25 cellular contexts compared by ENCODE assay signal in the genomic region with DNA sequence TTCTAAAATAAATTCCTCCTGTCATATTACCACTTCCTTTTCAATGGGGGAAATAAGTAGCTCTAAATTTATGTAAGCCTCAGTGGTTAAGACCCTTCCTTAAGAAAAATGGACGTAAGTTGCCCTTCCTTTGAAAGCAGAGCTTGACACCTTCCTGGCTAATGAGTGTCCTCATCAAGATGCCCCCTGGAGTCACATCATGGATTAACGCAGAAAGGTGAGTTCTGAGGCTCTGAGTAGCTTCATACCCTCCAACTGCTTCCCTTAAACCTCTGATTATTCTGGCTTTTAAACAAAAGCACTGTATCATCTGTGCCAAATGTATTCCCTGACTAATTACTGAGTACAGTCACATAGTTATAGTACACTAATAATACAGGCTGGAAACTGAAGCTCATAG. TPM values are rescaled to one million over a fixed set of nuclear protein-coding genes. Genes with fewer than 3 reads are reported as not detected.
DNase-seq lines count a peak whose midpoint lies in the region; ATAC-seq and TF ChIP-seq lines count a peak whose summit lies in the region.
"Had no signal": no experiment of that assay in that cellular context is flagged by ENCODE, and none has a peak within 500 bp of the region (broad histone marks: within the 10 kb centered on the region; RNA-seq: fewer than 3 reads in every experiment).

No MANE protein-coding gene starts in this region.

- H3K4me2 ChIP-seq in Loucy (ENCODE audit: low read depth, low read length, poor library complexity, severe bottlenecking), result no peak overlapping the region
- H3K4me2 ChIP-seq: SK-N-SH had no signal

- H3K36me3 ChIP-seq in Loucy (ENCODE audit: insufficient read depth, low read length) (peaks cover 4% of the 10 kb centered on the region; the same call in 1 of the 2 replicates), mucosa of descending colon (ENCODE audit: low read depth) (no peaks in the 10 kb centered on the region), left lung (peaks cover 0 to 70% of the 10 kb centered on the region in 2 donors)

- H2AFZ ChIP-seq in Loucy (ENCODE audit: low read length), result no peak overlapping the region

- H3K9me2 ChIP-seq in Loucy (replicated peaks; ENCODE audit: low read depth, low read length), result no peaks in the 10 kb centered on the region
- H3K9me2 ChIP-seq: SK-N-SH had no signal

- DNase-seq in activated naive CD8-positive, alpha-beta T cell treated with anti-CD3 and anti-CD28 coated beads, Interleukin-2, amount 50 U/mL, for 24 hours, result no peak
- no peak for DNase-seq in stimulated activated naive B cell treated with anti-CD40 and anti-IgM and Interleukin-4, amounts not matched to agents 10 μg/mL and 1 μg/mL and 100 μg/mL, for 72 hours
- DNase-seq in mucosa of descending colon, result no peak
- DNase-seq in left lung, result no peak
- no peak for DNase-seq in activated CD4-positive, alpha-beta T cell treated with anti-CD3 and anti-CD28 coated beads for 48 hours
- DNase-seq: ACHN; COR-L47; DMS153; GF-D8; GOT3; Kasumi-1; MM.1S; NCI-H1105; NCI-H2081; NCI-H446 treated with DMSO at 0.1 percent for 48 hours; NCI-H69; NK-92 treated with Interleukin-12 subunit alpha and Interleukin-12 subunit beta, amount 100 ng/mL, for 24 hours; OCI-M1; SHP77; SK-N-SH had no signal

- no peak for ATAC-seq in activated naive CD8-positive, alpha-beta T cell treated with anti-CD3 and anti-CD28 coated beads, Interleukin-2, amount 50 U/mL, for 24 hours
- ATAC-seq in stimulated activated naive B cell treated with anti-CD40 and anti-IgM and Interleukin-4, amounts not matched to agents 10 μg/mL and 1 μg/mL and 100 μg/mL, for 72 hours (replicated peaks), result peak; percentile 48 to 70
- ATAC-seq in mucosa of descending colon (no peak), left lung (no peak)
- ATAC-seq: GM12878 had no signal

- TF ChIP-seq CTCF in Loucy (conservative IDR thresholded peaks at IDR 0.05; ENCODE audit: low read length) (peak; percentile 39), mucosa of descending colon (IDR thresholded peaks at IDR 0.05) (no peak), left lung (IDR thresholded peaks at IDR 0.05) (no peak)

- H3K9me3 ChIP-seq in Loucy (ENCODE audit: insufficient read depth, low read depth, low read length) (no peaks in the 10 kb centered on the region), mucosa of descending colon (no peaks in the 10 kb centered on the region), left lung (no peaks in the 10 kb centered on the region)
- H3K9me3 ChIP-seq: SK-N-SH had no signal

- H3K4me3 Mint-ChIP-seq in activated naive CD8-positive, alpha-beta T cell, result no peak overlapping the region
- H3K4me3 Mint-ChIP-seq in activated naive CD8-positive, alpha-beta T cell treated with anti-CD3 and anti-CD28 coated beads, Interleukin-2, amount 50 U/mL, for 24 hours, result no peak overlapping the region
- H3K4me3 Mint-ChIP-seq in stimulated activated naive B cell treated with anti-CD40 and anti-IgM and Interleukin-4, amounts not matched to agents 10 μg/mL and 1 μg/mL and 100 μg/mL, for 72 hours, result no peak overlapping the region

- no peaks in the 10 kb centered on the region for H3K9me3 Mint-ChIP-seq in activated naive CD8-positive, alpha-beta T cell (ENCODE audit: low read depth)
- H3K9me3 Mint-ChIP-seq in activated naive CD8-positive, alpha-beta T cell treated with anti-CD3 and anti-CD28 coated beads, Interleukin-2, amount 50 U/mL, for 24 hours, result no peaks in the 10 kb centered on the region
- H3K9me3 Mint-ChIP-seq in stimulated activated naive B cell treated with anti-CD40 and anti-IgM and Interleukin-4, amounts not matched to agents 10 μg/mL and 1 μg/mL and 100 μg/mL, for 72 hours, result no peaks in the 10 kb centered on the region

- H3K4me3 ChIP-seq in Loucy (ENCODE audit: low read length, poor library complexity, severe bottlenecking), result no peak overlapping the region
- H3K4me3 ChIP-seq in mucosa of descending colon, result no peak overlapping the region
- H3K4me3 ChIP-seq in left lung, result no peak overlapping the region
- H3K4me3 ChIP-seq: GM12878 had no signal

- H3K27me3 ChIP-seq in Loucy (ENCODE audit: insufficient read depth, low read length, poor library complexity, severe bottlenecking) (no peaks in the 10 kb centered on the region), left lung (no peaks in the 10 kb centered on the region)

- H4K20me1 ChIP-seq in Loucy (ENCODE audit: insufficient read depth, low read length, poor library complexity, severe bottlenecking), result no peaks in the 10 kb centered on the region

- H3F3A ChIP-seq in Loucy (ENCODE audit: low read depth), result no peaks in the 10 kb centered on the region

- no peaks in the 10 kb centered on the region for H3K4me1 ChIP-seq in Loucy (ENCODE audit: insufficient read depth, low read length, poor library complexity, severe bottlenecking)
- H3K4me1 ChIP-seq in mucosa of descending colon (ENCODE audit: low read depth), result peaks cover 7% of the 10 kb centered on the region
- H3K4me1 ChIP-seq in left lung, result no peaks in the 10 kb centered on the region

- peaks cover 4% of the 10 kb centered on the region for H3K36me3 Mint-ChIP-seq in activated naive CD8-positive, alpha-beta T cell
- peaks cover 12% of the 10 kb centered on the region for H3K36me3 Mint-ChIP-seq in activated naive CD8-positive, alpha-beta T cell treated with anti-CD3 and anti-CD28 coated beads, Interleukin-2, amount 50 U/mL, for 24 hours (ENCODE audit: low read depth)
- H3K36me3 Mint-ChIP-seq in stimulated activated naive B cell treated with anti-CD40 and anti-IgM and Interleukin-4, amounts not matched to agents 10 μg/mL and 1 μg/mL and 100 μg/mL, for 72 hours, result peaks cover 39 to 72% of the 10 kb centered on the region in 2 donors

- no peaks in the 10 kb centered on the region for H3K79me2 ChIP-seq in Loucy (ENCODE audit: insufficient read depth, low read length)

- peaks cover 2% of the 10 kb centered on the region for H3K4me1 Mint-ChIP-seq in activated naive CD8-positive, alpha-beta T cell (ENCODE audit: low read depth)
- H3K4me1 Mint-ChIP-seq in activated naive CD8-positive, alpha-beta T cell treated with anti-CD3 and anti-CD28 coated beads, Interleukin-2, amount 50 U/mL, for 24 hours, result no peaks in the 10 kb centered on the region
- peaks cover 15 to 24% of the 10 kb centered on the region in 2 donors for H3K4me1 Mint-ChIP-seq in stimulated activated naive B cell treated with anti-CD40 and anti-IgM and Interleukin-4, amounts not matched to agents 10 μg/mL and 1 μg/mL and 100 μg/mL, for 72 hours

- H3K27ac ChIP-seq in cingulate gyrus (ENCODE audit: low read depth, low read length) (peak overlapping the region; percentile 80), left lung (no peak overlapping the region)
- H3K27ac ChIP-seq: C4-2B had no signal

- H3K9ac ChIP-seq in Loucy (ENCODE audit: low read depth, low read length, poor library complexity, severe bottlenecking), result no peak overlapping the region
- H3K9ac ChIP-seq: SK-N-SH had no signal

- no peaks in the 10 kb centered on the region for H3K27me3 Mint-ChIP-seq in activated naive CD8-positive, alpha-beta T cell
- H3K27me3 Mint-ChIP-seq in activated naive CD8-positive, alpha-beta T cell treated with anti-CD3 and anti-CD28 coated beads, Interleukin-2, amount 50 U/mL, for 24 hours, result no peaks in the 10 kb centered on the region
- no peaks in the 10 kb centered on the region for H3K27me3 Mint-ChIP-seq in stimulated activated naive B cell treated with anti-CD40 and anti-IgM and Interleukin-4, amounts not matched to agents 10 μg/mL and 1 μg/mL and 100 μg/mL, for 72 hours

- intact Hi-C loops in mucosa of descending colon (cut with DNase I, micrococcal nuclease), result no loop called here
- intact Hi-C loops in left lung (cut with DNase I), result no loop called here

- H3K27ac Mint-ChIP-seq in activated naive CD8-positive, alpha-beta T cell, result peak overlapping the region; percentile 41
- H3K27ac Mint-ChIP-seq in activated naive CD8-positive, alpha-beta T cell treated with anti-CD3 and anti-CD28 coated beads, Interleukin-2, amount 50 U/mL, for 24 hours, result no peak overlapping the region
- peak overlapping the region; percentile 70 for H3K27ac Mint-ChIP-seq in stimulated activated naive B cell treated with anti-CD40 and anti-IgM and Interleukin-4, amounts not matched to agents 10 μg/mL and 1 μg/mL and 100 μg/mL, for 72 hours

RNA-seq across cellular contexts. Expression of gene KCTD7, which starts 14.7 kb away (rescaled TPM):
- total RNA-seq in mucosa of descending colon (10 to 100 TPM in 1 of 3 donors, 1 to 10 TPM in 2; 7.4 to 24.8 (median 8.5) TPM), left lung (10 to 100 TPM; 10.4 to 12.4 TPM)

Comparison
In these comparisons a context has a peak if more than half of its experiments do, and no peak if none do; other contexts are left out.
1. ATAC-seq: peak in stimulated activated naive B cell treated with anti-CD40 and anti-IgM and Interleukin-4, amounts not matched to agents 10 μg/mL and 1 μg/mL and 100 μg/mL, for 72 hours (2 of 2); none in activated naive CD8-positive, alpha-beta T cell treated with anti-CD3 and anti-CD28 coated beads, Interleukin-2, amount 50 U/mL, for 24 hours (single experiment), mucosa of descending colon (single experiment) and left lung (single experiment).